2 cellular contexts compared by ENCODE assay signal in genomic region chr15:69359724-69360123, GRCh38.
TF ChIP-seq lines count a peak whose summit lies in the region.

No MANE protein-coding gene starts in this region.

TF ChIP-seq in WTC11, 78 proteins besides CTCF, POLR2A, EP300 and RAD21 (continued from another document):
- TF ChIP-seq ZSCAN18 (CRISPR knock-in tag; IDR thresholded peaks at IDR 0.05) (no peak), PREB (CRISPR knock-in tag; IDR thresholded peaks at IDR 0.05; ENCODE audit: borderline replicate concordance) (no peak), ZNF532 (CRISPR knock-in tag; IDR thresholded peaks at IDR 0.05; ENCODE audit: borderline replicate concordance) (no peak), SMAD3 (CRISPR knock-in tag; IDR thresholded peaks at IDR 0.05; ENCODE audit: borderline replicate concordance) (no peak), ZNF121 (CRISPR knock-in tag; IDR thresholded peaks at IDR 0.05) (no peak), GTF2I (CRISPR knock-in tag; conservative IDR thresholded peaks at IDR 0.05) (no peak), ZNF671 (CRISPR knock-in tag; IDR thresholded peaks at IDR 0.05) (no peak), ZMAT4 (CRISPR knock-in tag; IDR thresholded peaks at IDR 0.05) (no peak), RELA (CRISPR knock-in tag; IDR thresholded peaks at IDR 0.05; ENCODE audit: borderline replicate concordance) (no peak), IRF1 (CRISPR knock-in tag; IDR thresholded peaks at IDR 0.05) (no peak), ATF1 (CRISPR knock-in tag; IDR thresholded peaks at IDR 0.05) (no peak)

TF ChIP-seq in HEK293T, 16 proteins besides CTCF, POLR2A, EP300 and RAD21 (continued from another document):
- TF ChIP-seq CTBP1 (IDR thresholded peaks at IDR 0.05; ENCODE audit: borderline replicate concordance) (no peak), FOXM1 (IDR thresholded peaks at IDR 0.05; ENCODE audit: borderline replicate concordance) (no peak), TARDBP (IDR thresholded peaks at IDR 0.05) (no peak)
